ENCODE assay signal across 9 cellular contexts in genomic region chr4:21469438-21470032, GRCh38.
DNase-seq lines count a peak whose midpoint lies in the region; ATAC-seq lines count a peak whose summit lies in the region.
"Had no signal": no experiment of that assay in that cellular context is flagged by ENCODE, and none has a peak within 500 bp of the region (broad histone marks: within the 10 kb centered on the region; RNA-seq: fewer than 3 reads in every experiment).

No MANE protein-coding gene starts in this region.

- no peaks in the 10 kb centered on the region for H3K9me3 Mint-ChIP-seq in activated CD4-positive, alpha-beta memory T cell treated with anti-CD3 and anti-CD28 coated beads, Interleukin-2, amount 10 ng/mL, durations not matched to agents 7 days and 5 days

- no peak overlapping the region for H3K4me3 Mint-ChIP-seq in activated CD4-positive, alpha-beta memory T cell treated with anti-CD3 and anti-CD28 coated beads, Interleukin-2, amount 10 ng/mL, durations not matched to agents 7 days and 5 days

- H3K4me1 Mint-ChIP-seq in activated CD4-positive, alpha-beta memory T cell treated with anti-CD3 and anti-CD28 coated beads, Interleukin-2, amount 10 ng/mL, durations not matched to agents 7 days and 5 days: no peaks in the 10 kb centered on the region

- no peak overlapping the region for H3K27ac Mint-ChIP-seq in activated CD4-positive, alpha-beta memory T cell treated with anti-CD3 and anti-CD28 coated beads, Interleukin-2, amount 10 ng/mL, durations not matched to agents 7 days and 5 days

- DNase-seq in NCI-H82 (lab: John Stamatoyannopoulos, UW): peak; percentile 31
- no peak for DNase-seq in NCI-H82 treated with DMSO at 0.1 percent for 48 hours (lab: John Stamatoyannopoulos, UW; ENCODE audit: unreplicated experiment)
- DNase-seq in NCI-H460 (ENCODE audit: extremely low read depth, low read depth): peak; percentile 1
- peak; percentile 0 for DNase-seq in fibroblast of peridontal ligament (ENCODE audit: extremely low read depth)
- peak; percentile 3 for DNase-seq in stromal cell of bone marrow (ENCODE audit: low read depth)
- no peak for DNase-seq in GM19238 (ENCODE audit: insufficient read length, low spot score)
- no peak for DNase-seq in activated CD4-positive, alpha-beta memory T cell treated with anti-CD3 and anti-CD28 coated beads, Interleukin-2, amount 10 ng/mL, durations not matched to agents 7 days and 5 days

- no peak for ATAC-seq in GM21825 (IDR thresholded peaks at IDR 0.05; ENCODE audit: unreplicated experiment)
- ATAC-seq: Right ventricle myocardium inferior had no signal

- H3K27me3 Mint-ChIP-seq in activated CD4-positive, alpha-beta memory T cell treated with anti-CD3 and anti-CD28 coated beads, Interleukin-2, amount 10 ng/mL, durations not matched to agents 7 days and 5 days: no peaks in the 10 kb centered on the region

- POLR2A ChIA-PET in activated CD4-positive, alpha-beta memory T cell treated with anti-CD3 and anti-CD28 coated beads, Interleukin-2, amount 10 ng/mL, durations not matched to agents 7 days and 5 days (lab: Charles Lee): no interaction called here

- CTCF ChIA-PET in activated CD4-positive, alpha-beta memory T cell treated with anti-CD3 and anti-CD28 coated beads, Interleukin-2, amount 10 ng/mL, durations not matched to agents 7 days and 5 days (lab: Charles Lee): interaction anchor here (2.2 kb wide), 1 partner anchor 696 kb away, joined by 9 read pairs; no protein-coding TSS in a partner anchor

- H3K36me3 Mint-ChIP-seq in activated CD4-positive, alpha-beta memory T cell treated with anti-CD3 and anti-CD28 coated beads, Interleukin-2, amount 10 ng/mL, durations not matched to agents 7 days and 5 days (ENCODE audit: low read depth): no peaks in the 10 kb centered on the region

Comparison
In these comparisons a context has a peak if more than half of its experiments do, and no peak if none do; other contexts are left out.
1. DNase-seq: peak in NCI-H82 (single experiment), NCI-H460 (single experiment), fibroblast of peridontal ligament (single experiment) and stromal cell of bone marrow (single experiment); none in NCI-H82 treated with DMSO at 0.1 percent for 48 hours (single experiment), GM19238 (single experiment) and activated CD4-positive, alpha-beta memory T cell treated with anti-CD3 and anti-CD28 coated beads, Interleukin-2, amount 10 ng/mL, durations not matched to agents 7 days and 5 days (single experiment).